1 cellular context compared by ENCODE assay signal in genomic region chr1:158180741-158181576, GRCh38.
TF ChIP-seq lines count a peak whose summit lies in the region.

Gene CD1D (plus strand): TSS chr1:158180895. CDS start chr1:158181102, 207 bp downstream.

TF ChIP-seq in H1, 55 proteins besides CTCF, POLR2A, EP300 and RAD21 (continued from another document):
- TF ChIP-seq CHD7 (IDR thresholded peaks at IDR 0.05; ENCODE audit: insufficient replicate concordance, low read length) (no peak), YY1 (IDR thresholded peaks at IDR 0.05; ENCODE audit: low read depth, low read length) (peak; percentile 27; the same call in 1 of the 2 replicates), SUZ12 (IDR thresholded peaks at IDR 0.05; ENCODE audit: low read length) (peak; percentile 81), TAF7 (optimal IDR thresholded peaks at IDR 0.05; ENCODE audit: borderline replicate concordance, low read depth, low read length) (peak; percentile 30), KDM1A (IDR thresholded peaks at IDR 0.05; ENCODE audit: borderline replicate concordance, low read length) (no peak), HDAC2 (IDR thresholded peaks at IDR 0.05; ENCODE audit: borderline replicate concordance in 1 of 2, low read depth in 2 of 2, low read length in 2 of 2) (peak in 1 of 2 experiments; percentile 28; a peak in 1 of 4 replicates), KDM4A (IDR thresholded peaks at IDR 0.05; ENCODE audit: low read depth, low read length, severe bottlenecking) (peak; percentile 98), RFX5 (IDR thresholded peaks at IDR 0.05; ENCODE audit: borderline replicate concordance, low read depth, low read length) (no peak), CEBPB (IDR thresholded peaks at IDR 0.05; ENCODE audit: low read depth, low read length) (0 out of 2 replicates have a peak, but pooled peaks have one; percentile 5), RBBP5 (IDR thresholded peaks at IDR 0.05; ENCODE audit: borderline replicate concordance, low read depth, low read length) (peak; percentile 95), PHF8 (conservative IDR thresholded peaks at IDR 0.05; ENCODE audit: low read depth, low read length) (0 out of 2 replicates have a peak, but pooled peaks have one; percentile 32)
- TF ChIP-seq, protein P1, sequence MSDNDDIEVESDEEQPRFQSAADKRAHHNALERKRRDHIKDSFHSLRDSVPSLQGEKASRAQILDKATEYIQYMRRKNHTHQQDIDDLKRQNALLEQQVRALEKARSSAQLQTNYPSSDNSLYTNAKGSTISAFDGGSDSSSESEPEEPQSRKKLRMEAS (IDR thresholded peaks at IDR 0.05), result peak; percentile 64; the same call in 1 of the 2 replicates
